26 cellular contexts compared by ENCODE assay signal in the genomic region with DNA sequence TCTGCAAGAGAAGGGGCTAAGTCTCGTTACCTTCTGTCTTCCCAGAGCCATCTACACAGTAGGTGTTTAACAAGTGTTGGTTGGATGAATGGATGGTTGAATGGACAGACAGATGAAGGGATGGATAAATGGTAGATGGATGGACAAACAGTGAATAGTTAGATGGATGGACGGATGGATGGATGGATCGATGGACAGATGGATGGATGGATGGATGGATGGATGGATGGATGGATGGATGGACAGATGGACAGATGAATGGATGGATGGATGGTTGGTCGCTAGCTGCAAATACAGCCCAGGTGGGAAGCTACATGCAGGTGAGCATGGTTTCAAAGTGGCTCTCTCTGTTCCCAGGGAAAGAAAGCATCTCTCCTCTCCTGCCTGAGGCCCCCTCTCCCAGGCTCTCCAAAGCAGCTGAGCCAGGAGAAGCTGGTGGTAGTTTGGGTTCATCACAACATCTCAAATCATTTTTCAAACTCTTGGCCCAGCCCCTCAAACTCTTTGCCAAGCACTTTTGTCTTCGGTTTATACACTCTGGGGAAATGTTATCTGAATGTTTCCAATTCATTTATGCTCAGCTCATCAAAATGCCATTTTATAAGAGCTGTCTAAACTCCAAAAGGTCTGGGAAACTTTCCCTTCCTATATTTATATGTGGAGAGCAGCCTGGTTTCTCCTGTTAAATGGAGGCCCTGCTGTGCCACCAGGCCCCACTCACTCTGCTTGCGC.
"Had no signal": no experiment of that assay in that cellular context is flagged by ENCODE, and none has a peak within 500 bp of the region (broad histone marks: within the 10 kb centered on the region; RNA-seq: fewer than 3 reads in every experiment).

No MANE protein-coding gene starts in this region.

- H3K36me3 ChIP-seq: breast epithelium had no signal

- ATAC-seq: Panc1, Right ventricle myocardium inferior, WTC11 had no signal

- H3K27me3 ChIP-seq: breast epithelium had no signal

- H3K4me3 Mint-ChIP-seq: activated CD4-positive, alpha-beta memory T cell treated with anti-CD3 and anti-CD28 coated beads for 36 hours; activated naive CD4-positive, alpha-beta T cell treated with anti-CD3 and anti-CD28 coated beads, Interleukin-2, amount 10 ng/mL, durations not matched to agents 7 days and 5 days; activated naive CD8-positive, alpha-beta T cell treated with anti-CD3 and anti-CD28 coated beads for 36 hours; WTC11 had no signal

- H3K4me1 ChIP-seq: breast epithelium had no signal

- H3K27ac ChIP-seq: breast epithelium, SK-N-MC had no signal

- H3K27ac Mint-ChIP-seq: activated CD4-positive, alpha-beta memory T cell treated with anti-CD3 and anti-CD28 coated beads for 36 hours; activated naive CD4-positive, alpha-beta T cell treated with anti-CD3 and anti-CD28 coated beads, Interleukin-2, amount 10 ng/mL, durations not matched to agents 7 days and 5 days; activated naive CD8-positive, alpha-beta T cell treated with anti-CD3 and anti-CD28 coated beads for 36 hours; activated T-helper 2 cell treated with anti-CD3 and anti-CD28 coated beads, Interferon-gamma antibody, Interleukin-2, Interleukin-4, amounts not matched to agents 10 μg/mL and 5 μg/mL and 100 μg/mL, durations not matched to agents 14 hours and 24 hours and 36 hours; WTC11 had no signal

- H3K4me1 Mint-ChIP-seq: activated naive CD4-positive, alpha-beta T cell treated with anti-CD3 and anti-CD28 coated beads, Interleukin-2, amount 10 ng/mL, durations not matched to agents 7 days and 5 days; activated naive CD8-positive, alpha-beta T cell treated with anti-CD3 and anti-CD28 coated beads for 36 hours; WTC11 had no signal

- H3K9me3 ChIP-seq: breast epithelium had no signal

- DNase-seq: activated CD4-positive, alpha-beta memory T cell treated with anti-CD3 and anti-CD28 coated beads for 36 hours; activated CD4-positive, alpha-beta T cell treated with anti-CD3 and anti-CD28 coated beads for 48 hours; activated CD4-positive, CD25-positive, alpha-beta regulatory T cell treated with anti-CD3 and anti-CD28 coated beads, Interleukin-2, amount 50 U/mL, for 72 hours; activated CD8-positive, alpha-beta memory T cell treated with anti-CD3 and anti-CD28 coated beads for 24 hours; activated gamma-delta T cell treated with Interleukin-2 at 50 U/mL for 16 hours; activated naive CD4-positive, alpha-beta T cell treated with anti-CD3 and anti-CD28 coated beads, Interleukin-2, amount 10 ng/mL, durations not matched to agents 7 days and 5 days; activated naive CD8-positive, alpha-beta T cell treated with anti-CD3 and anti-CD28 coated beads for 36 hours; activated T-cell treated with anti-CD3 and anti-CD28 coated beads, Interleukin-2, amount 50 U/mL, for 48 hours; central memory CD4-positive, alpha-beta T cell; Kasumi-1; KBM-7; NCI-H1105 treated with DMSO at 0.1 percent for 48 hours; NCI-H146; NCI-H187 treated with DMSO at 0.1 percent for 48 hours; NCI-H2171; NCI-H2227 treated with DMSO at 0.1 percent for 48 hours; NCI-H510A; NCI-H526 treated with DMSO at 0.1 percent for 48 hours; NCI-H82; T-helper 1 cell had no signal

- H3K4me3 ChIP-seq: breast epithelium, SK-N-MC had no signal

- H3K27me3 Mint-ChIP-seq: activated naive CD8-positive, alpha-beta T cell treated with anti-CD3 and anti-CD28 coated beads for 36 hours had no signal
